2 cellular contexts compared by ENCODE assay signal in genomic region chr15:97099040-97099439, GRCh38.
TF ChIP-seq lines count a peak whose summit lies in the region.

No MANE protein-coding gene starts in this region.

TF ChIP-seq in GM23338, 12 proteins besides CTCF, POLR2A, EP300 and RAD21 (continued from another document):
- TF ChIP-seq REST (IDR thresholded peaks at IDR 0.05; ENCODE audit: unreplicated experiment): peak; percentile 63

TF ChIP-seq in Ishikawa, 13 proteins besides CTCF, POLR2A, EP300 and RAD21 (continued from another document):
- TF ChIP-seq REST (IDR thresholded peaks at IDR 0.05; ENCODE audit: low read depth): peak; percentile 44; the same call in 1 of the 2 replicates
- TF ChIP-seq NFIC (IDR thresholded peaks at IDR 0.05): no peak
